ENCODE assay signal across 35 cellular contexts in genomic region chr5:176892663-176893062, GRCh38. TPM values are rescaled to one million over a fixed set of nuclear protein-coding genes. Genes with fewer than 3 reads are reported as not detected.
"Had no signal": no experiment of that assay in that cellular context is flagged by ENCODE, and none has a peak within 500 bp of the region (broad histone marks: within the 10 kb centered on the region; RNA-seq: fewer than 3 reads in every experiment).

No MANE protein-coding gene starts in this region.

- H3K4me3 ChIP-seq: esophagus muscularis mucosa, heart right ventricle, left lung, lower lobe of right lung, mucosa of descending colon, pancreas, psoas muscle, sigmoid colon, SJSA1, suprapubic skin, tibial artery had no signal

- H3K9me3 ChIP-seq: esophagus muscularis mucosa, heart right ventricle, left lung, lower lobe of right lung, mucosa of descending colon, pancreas, psoas muscle, sigmoid colon, SJSA1, suprapubic skin, tibial artery had no signal

- H3K27ac ChIP-seq: brain microvascular endothelial cell, esophagus muscularis mucosa, heart right ventricle, lower lobe of right lung, pancreas, psoas muscle, sigmoid colon, SJSA1, suprapubic skin, tibial artery, VCaP had no signal

- H3K36me3 Mint-ChIP-seq: stimulated activated memory B cell treated with anti-CD40 and anti-IgM and Interleukin-4, amounts not matched to agents 10 μg/mL and 1 μg/mL and 100 μg/mL, for 72 hours had no signal

- H3K27ac Mint-ChIP-seq: activated T-helper 1 cell treated with anti-CD3 and anti-CD28 coated beads, Interleukin-12 subunit alpha, Interleukin-12 subunit beta, Interleukin-2, Interleukin-4 antibody, amounts not matched to agents 30 ng/mL and 10 ng/mL and 1 ng/mL, durations not matched to agents 14 hours and 24 hours and 36 hours; nephron; stimulated activated memory B cell treated with anti-CD40 and anti-IgM and Interleukin-4, amounts not matched to agents 10 μg/mL and 1 μg/mL and 100 μg/mL, for 72 hours had no signal

- H3K36me3 ChIP-seq: brain microvascular endothelial cell, esophagus muscularis mucosa, lower lobe of right lung, pancreas, sigmoid colon, SJSA1, suprapubic skin, tibial artery had no signal

- H3K4me1 Mint-ChIP-seq: nephron; stimulated activated memory B cell treated with anti-CD40 and anti-IgM and Interleukin-4, amounts not matched to agents 10 μg/mL and 1 μg/mL and 100 μg/mL, for 72 hours had no signal

- FAIRE-seq: astrocyte, pancreas, small intestine had no signal

- H3K27me3 ChIP-seq: brain microvascular endothelial cell, pancreas, sigmoid colon, suprapubic skin had no signal

- H3K4me1 ChIP-seq: esophagus muscularis mucosa, pancreas, psoas muscle, sigmoid colon, SJSA1, suprapubic skin, tibial artery had no signal

- ATAC-seq: heart right ventricle; left lung; lower lobe of right lung; mucosa of descending colon; pancreas; psoas muscle; stimulated activated memory B cell treated with anti-CD40 and anti-IgM and Interleukin-4, amounts not matched to agents 10 μg/mL and 1 μg/mL and 100 μg/mL, for 72 hours had no signal

- H3K9me3 Mint-ChIP-seq: activated T-helper 1 cell treated with anti-CD3 and anti-CD28 coated beads, Interleukin-12 subunit alpha, Interleukin-12 subunit beta, Interleukin-2, Interleukin-4 antibody, amounts not matched to agents 30 ng/mL and 10 ng/mL and 1 ng/mL, durations not matched to agents 14 hours and 24 hours and 36 hours; nephron; stimulated activated memory B cell treated with anti-CD40 and anti-IgM and Interleukin-4, amounts not matched to agents 10 μg/mL and 1 μg/mL and 100 μg/mL, for 72 hours had no signal

- DNase-seq: activated CD4-positive, alpha-beta T cell treated with anti-CD3 and anti-CD28 coated beads for 48 hours; activated CD4-positive, alpha-beta T cell treated with anti-CD3 and anti-CD28 coated beads, Interleukin-2, amount 50 U/mL, for 48 hours; activated gamma-delta T cell treated with Interleukin-2 at 50 U/mL for 16 hours; activated naive CD4-positive, alpha-beta T cell treated with anti-CD3 and anti-CD28 coated beads, Interleukin-2, amount 50 U/mL, for 16 hours; amniotic stem cell; brain microvascular endothelial cell; caudate nucleus; cortex of kidney; foreskin melanocyte; heart right ventricle; kidney glomerular epithelial cell; left lung; lower lobe of right lung; mesenchymal stem cell; mucosa of descending colon; pancreas; psoas muscle; sigmoid colon; small intestine; stimulated activated CD4-positive, alpha-beta T cell treated with anti-CD3 and anti-CD28 coated beads, Interleukin-1b, Interleukin-23, amount 100 ng/mL, for 48 hours; stimulated activated CD4-positive, alpha-beta T cell treated with anti-CD3 and anti-CD28 coated beads, Interleukin-4, amount 100 ng/mL, for 4 hours; stimulated activated CD8-positive, alpha-beta memory T cell treated with anti-CD3 and anti-CD28 coated beads, Interleukin-4, amount 100 ng/mL, for 48 hours; T-helper 1 cell; tibial artery had no signal

- H3K4me3 Mint-ChIP-seq: activated T-helper 1 cell treated with anti-CD3 and anti-CD28 coated beads, Interleukin-12 subunit alpha, Interleukin-12 subunit beta, Interleukin-2, Interleukin-4 antibody, amounts not matched to agents 30 ng/mL and 10 ng/mL and 1 ng/mL, durations not matched to agents 14 hours and 24 hours and 36 hours; nephron; stimulated activated memory B cell treated with anti-CD40 and anti-IgM and Interleukin-4, amounts not matched to agents 10 μg/mL and 1 μg/mL and 100 μg/mL, for 72 hours had no signal

RNA-seq across cellular contexts. Expression of gene HK3, which starts 6.5 kb away (rescaled TPM):
- total RNA-seq: astrocyte, chondrocyte, glomerular endothelial cell, myocyte, SJSA1 had no signal
